ENCODE assay signal across 9 cellular contexts in genomic region chr6:44297063-44298038, GRCh38. TPM values are rescaled to one million over a fixed set of nuclear protein-coding genes. Genes with fewer than 3 reads are reported as not detected.
DNase-seq lines count a peak whose midpoint lies in the region; ATAC-seq and TF ChIP-seq lines count a peak whose summit lies in the region.
"Had no signal": no experiment of that assay in that cellular context is flagged by ENCODE, and none has a peak within 500 bp of the region (broad histone marks: within the 10 kb centered on the region; RNA-seq: fewer than 3 reads in every experiment).

No MANE protein-coding gene starts in this region.

- peak; percentile 78 for ATAC-seq in lower lobe of right lung
- no peak for ATAC-seq in GM18873 (IDR thresholded peaks at IDR 0.05; ENCODE audit: low FRiP score, unreplicated experiment)
- ATAC-seq in GM19452 (IDR thresholded peaks at IDR 0.05; ENCODE audit: unreplicated experiment): no peak

- H3K27me3 ChIP-seq in HUES6 (ENCODE audit: control insufficient read depth, insufficient read depth, low read length) (peaks cover 53% of the 10 kb centered on the region), lower lobe of right lung (ENCODE audit: low read depth) (peaks cover 58% of the 10 kb centered on the region)

- H3K9me3 ChIP-seq in HUES6 (ENCODE audit: control insufficient read depth, insufficient read depth, low read depth, low read length): no peaks in the 10 kb centered on the region
- no peaks in the 10 kb centered on the region for H3K9me3 ChIP-seq in lower lobe of right lung

- H3K4me3 ChIP-seq in AG09309 (ENCODE audit: control insufficient read depth, low read depth, low read length) (peak overlapping the region; percentile 39), HUES6 (ENCODE audit: low read depth, low read length) (peak overlapping the region; percentile 82), lower lobe of right lung (peak overlapping the region; percentile 55)

- H3K9ac ChIP-seq in HUES6 (ENCODE audit: low read length): peak overlapping the region; percentile 45

- peaks cover 8% of the 10 kb centered on the region for H3K4me1 ChIP-seq in HUES6 (ENCODE audit: control insufficient read depth, insufficient read depth, low read length)
- H3K4me1 ChIP-seq in lower lobe of right lung: peaks cover 14% of the 10 kb centered on the region

- H3K36me3 ChIP-seq in HUES6 (ENCODE audit: control insufficient read depth, insufficient read depth, low read length) (peaks cover 24% of the 10 kb centered on the region), lower lobe of right lung (peaks cover 23% of the 10 kb centered on the region)

- intact Hi-C loops in lower lobe of right lung (cut with DNase I): no loop called here

- DNase-seq in AG09309 (ENCODE audit: low read depth) (no peak), dermis blood vessel endothelial cell (peak; percentile 55), lower lobe of right lung (peak; percentile 60)
- peak; percentile 66 for DNase-seq in activated CD4-positive, alpha-beta T cell treated with anti-CD3 and anti-CD28 coated beads for 48 hours
- DNase-seq in stimulated activated CD4-positive, alpha-beta T cell treated with anti-CD3 and anti-CD28 coated beads, TNF-alpha, amount 100 ng/mL, for 48 hours (ENCODE audit: low read depth in 3 of 3): peak in 2 of 3 donors; percentile 18 to 50

- no peak overlapping the region for H3K27ac ChIP-seq in HUES6 (ENCODE audit: low read depth, low read length)
- H3K27ac ChIP-seq in lower lobe of right lung: no peak overlapping the region
- H3K27ac ChIP-seq: epithelial cell of prostate had no signal

- TF ChIP-seq CTCF in AG09309 (IDR thresholded peaks at IDR 0.05; ENCODE audit: control insufficient read depth, insufficient read depth, low read depth, low read length, missing control alignments) (no peak), lower lobe of right lung (IDR thresholded peaks at IDR 0.05) (no peak)

RNA-seq across cellular contexts. Expression of gene AARS2, which starts 15.8 kb away (rescaled TPM):
- total RNA-seq in dermis blood vessel endothelial cell (17.5 and 23.6 TPM in 2 replicates), lower lobe of right lung (12.0 TPM)

RNA-seq across cellular contexts. Expression of gene TMEM151B, which starts 27.1 kb away (rescaled TPM):
- total RNA-seq in dermis blood vessel endothelial cell: not detected in 2 replicates
- not detected for total RNA-seq in lower lobe of right lung

RNA-seq across cellular contexts. Expression of gene NFKBIE, which starts 32.0 kb away (rescaled TPM):
- total RNA-seq in dermis blood vessel endothelial cell (13.4 and 41.7 TPM in 2 replicates), lower lobe of right lung (10.4 TPM)

RNA-seq across cellular contexts. Expression of gene SLC35B2, which starts 40.0 kb away (rescaled TPM):
- 43.1 and 52.7 TPM in 2 replicates for total RNA-seq in dermis blood vessel endothelial cell
- 23.8 TPM for total RNA-seq in lower lobe of right lung

RNA-seq across cellular contexts. Expression of gene SPATS1, which starts 45.1 kb away (rescaled TPM):
- total RNA-seq in dermis blood vessel endothelial cell: not detected in 2 replicates
- total RNA-seq in lower lobe of right lung: 1.8 TPM

Comparison
In these comparisons a context has a peak if more than half of its experiments do, and no peak if none do; other contexts are left out.
1. ATAC-seq: peak in lower lobe of right lung (2 of 2); none in GM18873 (single experiment) and GM19452 (single experiment).
2. Peak in every context shown above with its lines, with median percentiles within 50 percentile points of each other: H3K4me3 ChIP-seq.